9 cellular contexts compared by ENCODE assay signal in the genomic region with DNA sequence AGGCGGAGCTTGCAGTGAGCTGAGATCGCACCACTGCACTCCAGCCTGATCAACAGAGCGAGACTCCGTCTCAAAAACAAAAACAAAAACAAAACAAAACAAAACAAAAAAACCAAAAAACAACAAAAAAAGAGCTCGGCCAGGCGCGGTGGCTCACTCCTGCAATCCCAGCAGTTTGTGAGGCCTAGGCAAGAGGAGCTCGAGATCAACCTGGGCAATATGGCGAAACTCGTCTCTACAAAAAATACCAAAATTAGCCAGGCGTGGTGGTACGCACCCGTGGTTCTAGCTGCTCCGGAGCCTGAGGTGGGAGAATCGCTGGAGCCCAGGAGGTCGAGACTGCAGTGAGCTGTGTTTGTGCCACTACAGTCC. TPM values are rescaled to one million over a fixed set of nuclear protein-coding genes. Genes with fewer than 3 reads are reported as not detected.
DNase-seq lines count a peak whose midpoint lies in the region; ATAC-seq and TF ChIP-seq lines count a peak whose summit lies in the region.
"Had no signal": no experiment of that assay in that cellular context is flagged by ENCODE, and none has a peak within 500 bp of the region (broad histone marks: within the 10 kb centered on the region; RNA-seq: fewer than 3 reads in every experiment).

No MANE protein-coding gene starts in this region.

- peak overlapping the region; percentile 74 for H2AFZ ChIP-seq in PC-3 (ENCODE audit: low read length)

- peak overlapping the region; percentile 90 for H3K4me3 Mint-ChIP-seq in T-helper 1 cell treated with Interleukin-12 subunit alpha and Interleukin-12 subunit beta and Interleukin-4 antibody, amounts not matched to agents 30 μg/mL and 1 μg/mL, for 36 hours
- peak overlapping the region; percentile 88 for H3K4me3 Mint-ChIP-seq in dendritic cell treated with granulocyte-macrophage colony-stimulating factor and Interleukin-4, amounts not matched to agents 40 ng/mL and 50 ng/mL, for 4 days

- H3K27ac ChIP-seq in PC-3 (ENCODE audit: low read length) (no peak overlapping the region), skeletal muscle tissue (ENCODE audit: low read depth, low read length) (peak overlapping the region; percentile 21)

- H3K9me3 Mint-ChIP-seq in T-helper 1 cell treated with Interleukin-12 subunit alpha and Interleukin-12 subunit beta and Interleukin-4 antibody, amounts not matched to agents 30 μg/mL and 1 μg/mL, for 36 hours, result no peaks in the 10 kb centered on the region
- H3K9me3 Mint-ChIP-seq in dendritic cell treated with granulocyte-macrophage colony-stimulating factor and Interleukin-4, amounts not matched to agents 40 ng/mL and 50 ng/mL, for 4 days, result no peaks in the 10 kb centered on the region

- POLR2A ChIA-PET in PC-3 (lab: Charles Lee; ENCODE audit: unreplicated experiment) (interaction anchor here (0.6 kb wide), 1 partner anchor 22 kb away, joined by 3 read pairs; no protein-coding TSS in a partner anchor), HEK293T (lab: Yijun Ruan, JAX) (interaction anchor here (0.7 to 2.2 kb wide), 17 partner anchors 11 to 85 kb away, joined by 3 to 9 read pairs (median 4); a partner anchor contains a TSS)

- H3K27ac Mint-ChIP-seq in T-helper 1 cell treated with Interleukin-12 subunit alpha and Interleukin-12 subunit beta and Interleukin-4 antibody, amounts not matched to agents 30 μg/mL and 1 μg/mL, for 36 hours, result no peak overlapping the region
- H3K27ac Mint-ChIP-seq in dendritic cell treated with granulocyte-macrophage colony-stimulating factor and Interleukin-4, amounts not matched to agents 40 ng/mL and 50 ng/mL, for 4 days, result peak overlapping the region; percentile 91

- no peaks in the 10 kb centered on the region for H3F3A ChIP-seq in PC-3 (ENCODE audit: low read length, unreplicated experiment)

- DNase-seq in T-helper 1 cell, result no peak
- no peak for DNase-seq in PC-3
- DNase-seq in HEK293T (ENCODE audit: extremely low spot score), result no peak
- no peak for DNase-seq in D341Med (ENCODE audit: low spot score)
- no peak for DNase-seq in NCI-H2081 treated with DMSO at 0.1 percent for 48 hours (lab: John Stamatoyannopoulos, UW)
- DNase-seq: NCI-H2171 had no signal

- no peak for ATAC-seq in PC-3

- no TSS peak for BruUV-seq in PC-3 (replicated peaks; lab: Mats Ljungman, UMichigan)

- intact Hi-C loops in PC-3 (cut with micrococcal nuclease), result loop anchor here (5.0 kb wide), 1 partner anchor 77 kb away; a partner anchor contains a TSS
- intact Hi-C loops in dendritic cell treated with granulocyte-macrophage colony-stimulating factor and Interleukin-4, amounts not matched to agents 40 ng/mL and 50 ng/mL, for 4 days (cut with micrococcal nuclease), result loop anchor here (5.0 kb wide), 1 partner anchor 77 kb away; a partner anchor contains a TSS

- H4K20me1 ChIP-seq in PC-3 (ENCODE audit: low read length), result no peaks in the 10 kb centered on the region

- peaks cover 27% of the 10 kb centered on the region for H3K4me1 Mint-ChIP-seq in T-helper 1 cell treated with Interleukin-12 subunit alpha and Interleukin-12 subunit beta and Interleukin-4 antibody, amounts not matched to agents 30 μg/mL and 1 μg/mL, for 36 hours (ENCODE audit: low read depth)
- H3K4me1 Mint-ChIP-seq in dendritic cell treated with granulocyte-macrophage colony-stimulating factor and Interleukin-4, amounts not matched to agents 40 ng/mL and 50 ng/mL, for 4 days (ENCODE audit: low read depth), result peaks cover 60% of the 10 kb centered on the region

- H3K27me3 ChIP-seq in PC-3 (ENCODE audit: low read length) (no peaks in the 10 kb centered on the region), skeletal muscle tissue (ENCODE audit: control insufficient read depth in 3 of 3, insufficient read depth in 3 of 3, low read length in 3 of 3) (no peaks in the 10 kb centered on the region)

- peaks cover 12% of the 10 kb centered on the region for H3K4me1 ChIP-seq in PC-3 (ENCODE audit: insufficient read depth, low read length)
- H3K4me1 ChIP-seq in skeletal muscle tissue (ENCODE audit: control insufficient read depth in 3 of 3, insufficient read depth in 3 of 3, low read length in 3 of 3), result peaks cover 8 to 22% (median 19%) of the 10 kb centered on the region in 3 donors

- H3K9me3 ChIP-seq in PC-3 (ENCODE audit: low read length) (no peaks in the 10 kb centered on the region), skeletal muscle tissue (ENCODE audit: control insufficient read depth in 3 of 3, low read length in 3 of 3) (no peaks in the 10 kb centered on the region)

- H3K4me3 ChIP-seq in PC-3 (ENCODE audit: low read length) (peak overlapping the region; percentile 61), skeletal muscle tissue (ENCODE audit: low read length in 3 of 3) (peak overlapping the region in 1 of 3 donors; percentile 6)

- peaks cover 8% of the 10 kb centered on the region for H3K36me3 Mint-ChIP-seq in T-helper 1 cell treated with Interleukin-12 subunit alpha and Interleukin-12 subunit beta and Interleukin-4 antibody, amounts not matched to agents 30 μg/mL and 1 μg/mL, for 36 hours (ENCODE audit: low read depth)
- peaks cover 22% of the 10 kb centered on the region for H3K36me3 Mint-ChIP-seq in dendritic cell treated with granulocyte-macrophage colony-stimulating factor and Interleukin-4, amounts not matched to agents 40 ng/mL and 50 ng/mL, for 4 days (ENCODE audit: low read depth)

- no peaks in the 10 kb centered on the region for H3K9me2 ChIP-seq in PC-3 (replicated peaks; ENCODE audit: low read length)

- H3K27me3 Mint-ChIP-seq in T-helper 1 cell treated with Interleukin-12 subunit alpha and Interleukin-12 subunit beta and Interleukin-4 antibody, amounts not matched to agents 30 μg/mL and 1 μg/mL, for 36 hours (ENCODE audit: low read depth), result peaks cover 14% of the 10 kb centered on the region
- peaks cover 44% of the 10 kb centered on the region for H3K27me3 Mint-ChIP-seq in dendritic cell treated with granulocyte-macrophage colony-stimulating factor and Interleukin-4, amounts not matched to agents 40 ng/mL and 50 ng/mL, for 4 days

- H3K4me2 ChIP-seq in PC-3 (ENCODE audit: low read length), result peak overlapping the region; percentile 71

- no peak for TF ChIP-seq CTCF in PC-3 (conservative IDR thresholded peaks at IDR 0.05; ENCODE audit: low read depth, low read length)

- CTCF ChIA-PET in PC-3 (lab: Charles Lee), result interaction anchor here (0.7 to 0.9 kb wide), 3 partner anchors 12 to 22 kb away, joined by 3 to 5 read pairs (median 3); no protein-coding TSS in a partner anchor
- CTCF ChIA-PET in HEK293T (lab: Yijun Ruan, JAX), result interaction anchor here (0.6 to 2.7 kb wide), 16 partner anchors 11 to 1327 kb away, joined by 3 to 26 read pairs (median 4); a partner anchor contains a TSS

- H3K36me3 ChIP-seq in PC-3 (ENCODE audit: low read depth, low read length), result no peaks in the 10 kb centered on the region
- no peaks in the 10 kb centered on the region for H3K36me3 ChIP-seq in skeletal muscle tissue (ENCODE audit: control insufficient read depth in 3 of 3, insufficient read depth in 3 of 3, low read length in 3 of 3)

- H3K9ac ChIP-seq in PC-3 (ENCODE audit: low read length) (peak overlapping the region; percentile 57), skeletal muscle tissue (ENCODE audit: low read depth in 1 of 3, low read length in 3 of 3) (peak overlapping the region in 1 of 3 donors; percentile 76)

- no peaks in the 10 kb centered on the region for H3K79me2 ChIP-seq in PC-3 (ENCODE audit: low read length)

TF ChIP-seq in HEK293T, 16 proteins besides CTCF, POLR2A, EP300 and RAD21:
- TF ChIP-seq NFRKB (IDR thresholded peaks at IDR 0.05) (no peak), BHLHE40 (IDR thresholded peaks at IDR 0.05; ENCODE audit: borderline replicate concordance) (no peak), FOXK2 (IDR thresholded peaks at IDR 0.05) (no peak)
TF ChIP-seq in HEK293T: peak in this region for 0.

RNA-seq across cellular contexts. Expression of a gene that starts 20.2 kb away (rescaled TPM):
- total RNA-seq in PC-3 (2014; rRNA removed) (28.1 and 44.1 TPM in 2 replicates), skeletal muscle tissue (9.9 TPM)

RNA-seq across cellular contexts. Expression of a gene that starts 37.4 kb away (rescaled TPM):
- total RNA-seq in PC-3 (2014; rRNA removed), result not detected in 2 replicates
- total RNA-seq in skeletal muscle tissue, result not detected

RNA-seq across cellular contexts. Expression of a gene that starts 38.2 kb away (rescaled TPM):
- 18.7 and 26.8 TPM in 2 replicates for total RNA-seq in PC-3 (2014; rRNA removed)
- 15.1 TPM for total RNA-seq in skeletal muscle tissue

RNA-seq across cellular contexts. Expression of a gene that starts 53.9 kb away (rescaled TPM):
- not detected in 2 replicates for total RNA-seq in PC-3 (2014; rRNA removed)
- not detected for total RNA-seq in skeletal muscle tissue

RNA-seq across cellular contexts. Expression of a gene that starts 58.9 kb away (rescaled TPM):
- 2,587 and 3,047 TPM in 2 replicates for total RNA-seq in PC-3 (2014; rRNA removed)
- 4,748 TPM for total RNA-seq in skeletal muscle tissue
